11 cellular contexts compared by ENCODE assay signal in genomic region chr6:163984446-163984936, GRCh38.
DNase-seq lines count a peak whose midpoint lies in the region; ATAC-seq and TF ChIP-seq lines count a peak whose summit lies in the region.
"Had no signal": no experiment of that assay in that cellular context is flagged by ENCODE, and none has a peak within 500 bp of the region (broad histone marks: within the 10 kb centered on the region; RNA-seq: fewer than 3 reads in every experiment).

No MANE protein-coding gene starts in this region.

- no peaks in the 10 kb centered on the region for H3K36me3 Mint-ChIP-seq in activated B cell treated with CpG ODN at 0.5 μM for 24 hours (ENCODE audit: low read depth)
- no peaks in the 10 kb centered on the region for H3K36me3 Mint-ChIP-seq in stimulated activated effector memory CD8-positive, alpha-beta T cell treated with anti-CD3 and anti-CD28 coated beads, Interleukin-12 subunit alpha, Interleukin-12 subunit beta, amount 100 ng/mL, for 72 hours

- CTCF ChIA-PET in activated B cell treated with CpG ODN at 0.5 μM for 24 hours (lab: Charles Lee), result no interaction called here

- peaks cover 23% of the 10 kb centered on the region for H3K4me1 Mint-ChIP-seq in activated B cell treated with CpG ODN at 0.5 μM for 24 hours
- H3K4me1 Mint-ChIP-seq in stimulated activated effector memory CD8-positive, alpha-beta T cell treated with anti-CD3 and anti-CD28 coated beads, Interleukin-12 subunit alpha, Interleukin-12 subunit beta, amount 100 ng/mL, for 72 hours, result peaks cover 10% of the 10 kb centered on the region
- H3K4me1 Mint-ChIP-seq: activated CD4-positive, alpha-beta T cell treated with anti-CD3 and anti-CD28 coated beads, Interleukin-2, amount 10 ng/mL, durations not matched to agents 7 days and 5 days had no signal

- intact Hi-C loops in activated B cell treated with CpG ODN at 0.5 μM for 24 hours (cut with micrococcal nuclease) (no loop called here), aorta (cut with DNase I) (no loop called here)

- 57 to 58% methylated on average over 5 of the region's 5 CpGs for WGBS in aorta, 2 donors

- no peak for DNase-seq in activated B cell treated with CpG ODN at 0.5 μM for 24 hours
- no peak for DNase-seq in stimulated activated effector memory CD8-positive, alpha-beta T cell treated with anti-CD3 and anti-CD28 coated beads, Interleukin-12 subunit alpha, Interleukin-12 subunit beta, amount 100 ng/mL, for 72 hours (ENCODE audit: low spot score in 2 of 2)
- no peak for DNase-seq in T-helper 9 cell
- DNase-seq in aorta, result no peak
- DNase-seq in dermis blood vessel endothelial cell, result no peak
- DNase-seq: activated CD4-positive, alpha-beta T cell treated with anti-CD3 and anti-CD28 coated beads, Interleukin-2, amount 10 ng/mL, durations not matched to agents 7 days and 5 days; activated naive CD4-positive, alpha-beta T cell treated with anti-CD3 and anti-CD28 coated beads, Interleukin-2, amount 50 U/mL, for 16 hours; DND-41; NCI-H446 had no signal

- TF ChIP-seq CTCF in activated B cell treated with CpG ODN at 0.5 μM for 24 hours (IDR thresholded peaks at IDR 0.05), result no peak

- H3K27ac ChIP-seq in aorta (ENCODE audit: low read depth in 1 of 2, low read length in 2 of 2), result no peak overlapping the region

- no peak overlapping the region for H3K4me3 ChIP-seq in aorta (ENCODE audit: low read length in 2 of 2)

- H3K4me3 Mint-ChIP-seq in activated B cell treated with CpG ODN at 0.5 μM for 24 hours, result no peak overlapping the region
- H3K4me3 Mint-ChIP-seq in stimulated activated effector memory CD8-positive, alpha-beta T cell treated with anti-CD3 and anti-CD28 coated beads, Interleukin-12 subunit alpha, Interleukin-12 subunit beta, amount 100 ng/mL, for 72 hours, result no peak overlapping the region
- H3K4me3 Mint-ChIP-seq: activated CD4-positive, alpha-beta T cell treated with anti-CD3 and anti-CD28 coated beads, Interleukin-2, amount 10 ng/mL, durations not matched to agents 7 days and 5 days had no signal

- POLR2A ChIA-PET in activated B cell treated with CpG ODN at 0.5 μM for 24 hours (lab: Charles Lee), result no interaction called here

- H3K9me3 Mint-ChIP-seq in activated B cell treated with CpG ODN at 0.5 μM for 24 hours, result no peaks in the 10 kb centered on the region
- H3K9me3 Mint-ChIP-seq in stimulated activated effector memory CD8-positive, alpha-beta T cell treated with anti-CD3 and anti-CD28 coated beads, Interleukin-12 subunit alpha, Interleukin-12 subunit beta, amount 100 ng/mL, for 72 hours, result no peaks in the 10 kb centered on the region
- H3K9me3 Mint-ChIP-seq: activated CD4-positive, alpha-beta T cell treated with anti-CD3 and anti-CD28 coated beads, Interleukin-2, amount 10 ng/mL, durations not matched to agents 7 days and 5 days had no signal

- H3K27me3 Mint-ChIP-seq in activated B cell treated with CpG ODN at 0.5 μM for 24 hours, result peaks cover 5% of the 10 kb centered on the region
- H3K27me3 Mint-ChIP-seq: activated CD4-positive, alpha-beta T cell treated with anti-CD3 and anti-CD28 coated beads, Interleukin-2, amount 10 ng/mL, durations not matched to agents 7 days and 5 days had no signal

- H3K4me1 ChIP-seq in aorta (ENCODE audit: control insufficient read depth in 1 of 2, insufficient read depth in 2 of 2, low read length in 2 of 2), result no peaks in the 10 kb centered on the region

- H3K36me3 ChIP-seq in aorta (ENCODE audit: control insufficient read depth in 1 of 2, insufficient read depth in 2 of 2, low read length in 1 of 2), result no peaks in the 10 kb centered on the region

- H3K9me3 ChIP-seq in aorta (ENCODE audit: control insufficient read depth, low read length), result no peaks in the 10 kb centered on the region

- ATAC-seq in GM19438 (IDR thresholded peaks at IDR 0.05; ENCODE audit: low read depth, unreplicated experiment), result peak; percentile 61
- peak; percentile 74 for ATAC-seq in HG03432 (IDR thresholded peaks at IDR 0.05; ENCODE audit: unreplicated experiment)
- ATAC-seq in activated B cell treated with CpG ODN at 0.5 μM for 24 hours (ENCODE audit: low read depth), result peak; percentile 18
- ATAC-seq in stimulated activated effector memory CD8-positive, alpha-beta T cell treated with anti-CD3 and anti-CD28 coated beads, Interleukin-12 subunit alpha, Interleukin-12 subunit beta, amount 100 ng/mL, for 72 hours, result peak; percentile 60
- ATAC-seq in aorta (ENCODE audit: low FRiP score), result no peak

- no peak overlapping the region for H3K27ac Mint-ChIP-seq in activated B cell treated with CpG ODN at 0.5 μM for 24 hours
- no peak overlapping the region for H3K27ac Mint-ChIP-seq in stimulated activated effector memory CD8-positive, alpha-beta T cell treated with anti-CD3 and anti-CD28 coated beads, Interleukin-12 subunit alpha, Interleukin-12 subunit beta, amount 100 ng/mL, for 72 hours
- H3K27ac Mint-ChIP-seq: activated CD4-positive, alpha-beta T cell treated with anti-CD3 and anti-CD28 coated beads, Interleukin-2, amount 10 ng/mL, durations not matched to agents 7 days and 5 days had no signal

- no peaks in the 10 kb centered on the region for H3K27me3 ChIP-seq in aorta (ENCODE audit: control insufficient read depth in 1 of 2, insufficient read depth in 2 of 2, low read length in 1 of 2)
